In genomic region chr12:48155786-48156185, GRCh38 we compare ENCODE assay signal across 10 cellular contexts. TPM values are rescaled to one million over a fixed set of nuclear protein-coding genes. Genes with fewer than 3 reads are reported as not detected.
"Had no signal": no experiment of that assay in that cellular context is flagged by ENCODE, and none has a peak within 500 bp of the region (broad histone marks: within the 10 kb centered on the region; RNA-seq: fewer than 3 reads in every experiment).

No MANE protein-coding gene starts in this region.

RNA-seq across cellular contexts. Expression of gene CCDC184, which starts 27.7 kb away (rescaled TPM):
- total RNA-seq: dermis blood vessel endothelial cell had no signal

RNA-seq across cellular contexts. Expression of gene OR10AD1, which starts 47.3 kb away (rescaled TPM):
- total RNA-seq: activated CD4-positive, alpha-beta T cell treated with anti-CD3 and anti-CD28 coated beads, Interleukin-2, amount 10 ng/mL, durations not matched to agents 24 days and 14 days; dermis blood vessel endothelial cell; esophagus muscularis mucosa; mammary epithelial cell; mucosa of descending colon; right cardiac atrium; SJCRH30; spleen; transverse colon; WTC11 had no signal
- polyA plus RNA-seq: mammary epithelial cell, right cardiac atrium, spleen had no signal
